8 cellular contexts compared by ENCODE assay signal in genomic region chr19:14200147-14200841, GRCh38. TPM values are rescaled to one million over a fixed set of nuclear protein-coding genes. Genes with fewer than 3 reads are reported as not detected.
DNase-seq lines count a peak whose midpoint lies in the region; ATAC-seq and TF ChIP-seq lines count a peak whose summit lies in the region.
"Not testable (repeated sequence)": the region's sequence is repeated elsewhere in the genome, so short reads cannot be mapped to it uniquely, and the experiment has no call there.

No MANE protein-coding gene starts in this region.

- H3K27ac Mint-ChIP-seq in Calu3 (ENCODE audit: unreplicated experiment); activated CD4-positive, alpha-beta memory T cell treated with anti-CD3 and anti-CD28 coated beads for 36 hours: not testable (repeated sequence)
- H3K27ac Mint-ChIP-seq in brain = peak overlapping the region in 2 of 5 experiments; percentile 60 to 64

- 83 to 85% methylated on average over 24 of the region's 24 CpGs for WGBS in heart right ventricle, 2 donors
- no CpG with 5 or more reads among the region's 24 CpGs for WGBS in neuronal stem cell (ENCODE audit: extremely low coverage in 2 of 2, insufficient read length in 2 of 2, insufficient replicate concordance in 1 of 2), 2 donors

- H3K36me3 Mint-ChIP-seq in Calu3 (ENCODE audit: insufficient read depth, unreplicated experiment) (peaks cover 16% of the 10 kb centered on the region), brain (peaks cover 37% of the 10 kb centered on the region)
- H3K36me3 Mint-ChIP-seq in activated CD4-positive, alpha-beta memory T cell treated with anti-CD3 and anti-CD28 coated beads for 36 hours = not testable (repeated sequence)

- in situ Hi-C loops in Panc1 (cut with HindIII; ENCODE audit: low pct_unique_long_range_greater_than_20kb, low sequenced_read_pairs) = not testable (repeated sequence)

- not testable (repeated sequence) for H3K27ac ChIP-seq in Panc1 (ENCODE audit: low read length); heart right ventricle; neuronal stem cell (replicated peaks; ENCODE audit: low read length)

- H3K9me3 Mint-ChIP-seq in Calu3 (ENCODE audit: low read depth, unreplicated experiment); activated CD4-positive, alpha-beta memory T cell treated with anti-CD3 and anti-CD28 coated beads for 36 hours; brain: not testable (repeated sequence)

- not testable (repeated sequence) for H2AK5ac ChIP-seq in neuronal stem cell (ENCODE audit: low read depth, low read length)

- H2BK5ac ChIP-seq in neuronal stem cell (ENCODE audit: low read length) = not testable (repeated sequence)

- H3K14ac ChIP-seq in neuronal stem cell (ENCODE audit: low read length) = not testable (repeated sequence)

- H2BK12ac ChIP-seq in neuronal stem cell (ENCODE audit: low read length) = not testable (repeated sequence)

- not testable (repeated sequence) for H3K9ac ChIP-seq in neuronal stem cell (ENCODE audit: low read depth, low read length, poor library complexity)

- H2BK120ac ChIP-seq in neuronal stem cell (ENCODE audit: low read depth, low read length) = not testable (repeated sequence)

- H3K18ac ChIP-seq in neuronal stem cell (ENCODE audit: low read length) = peak overlapping the region; percentile 38

- H3K4me3 Mint-ChIP-seq in Calu3 (ENCODE audit: low read depth, unreplicated experiment); activated CD4-positive, alpha-beta memory T cell treated with anti-CD3 and anti-CD28 coated beads for 36 hours: not testable (repeated sequence)
- H3K4me3 Mint-ChIP-seq in brain = peak overlapping the region in 1 of 5 experiments; percentile 50

- ATAC-seq in Panc1 = peak; percentile 76
- peak in 3 of 8 donors; percentile 14 to 52 (median 39) for ATAC-seq in heart right ventricle

- TF ChIP-seq CTCF in Calu3 (IDR thresholded peaks at IDR 0.05; ENCODE audit: unreplicated experiment) (peak; percentile 36), Panc1 (IDR thresholded peaks at IDR 0.05) (peak; percentile 81), brain (conservative IDR thresholded peaks at IDR 0.05) (peak; percentile 41 to 64), heart right ventricle (IDR thresholded peaks at IDR 0.05) (peak; percentile 20 to 74 (median 55))

- intact Hi-C loops in Calu3 (cut with micrococcal nuclease; ENCODE audit: unreplicated experiment); Panc1 (cut with micrococcal nuclease; ENCODE audit: unreplicated experiment); activated CD4-positive, alpha-beta memory T cell treated with anti-CD3 and anti-CD28 coated beads for 36 hours (cut with micrococcal nuclease): not testable (repeated sequence)
- intact Hi-C loops in heart right ventricle (cut with DNase I) = loop anchor here in 3 of 10 donors (5.0 to 10.0 kb wide), 4 partner anchors 45 to 205 kb away; no protein-coding TSS in a partner anchor

- H3K23ac ChIP-seq in neuronal stem cell (ENCODE audit: low read depth, low read length, poor library complexity) = not testable (repeated sequence)

- H4K91ac ChIP-seq in neuronal stem cell (ENCODE audit: low read depth, low read length, poor library complexity) = not testable (repeated sequence)

- H4K8ac ChIP-seq in neuronal stem cell (ENCODE audit: low read depth, low read length) = not testable (repeated sequence)

- not testable (repeated sequence) for H3K4me1 ChIP-seq in Panc1 (ENCODE audit: control insufficient read depth, insufficient read depth, low read length); neuronal stem cell (ENCODE audit: control insufficient read depth in 2 of 2, insufficient read depth in 1 of 2, low read depth in 1 of 2, low read length in 2 of 2)
- peaks cover 0 to 22% (median 5%) of the 10 kb centered on the region in 9 donors for H3K4me1 ChIP-seq in heart right ventricle

- not testable (repeated sequence) for H3K27me3 ChIP-seq in Panc1 (ENCODE audit: control insufficient read depth, insufficient read depth, low read length); neuronal stem cell (ENCODE audit: control insufficient read depth in 3 of 3, insufficient read depth in 3 of 3, low read depth in 1 of 3, low read length in 3 of 3)
- H3K27me3 ChIP-seq in heart right ventricle = peaks cover 0 to 11% (median 0%) of the 10 kb centered on the region in 7 donors

- H3K79me1 ChIP-seq in neuronal stem cell (ENCODE audit: low read depth, low read length) = peaks cover 19% of the 10 kb centered on the region

- not testable (repeated sequence) for H3K4me2 ChIP-seq in neuronal stem cell (ENCODE audit: insufficient read depth, low read length, poor library complexity, severe bottlenecking)

- not testable (repeated sequence) for H2AFZ ChIP-seq in neuronal stem cell (ENCODE audit: low read length)

- not testable (repeated sequence) for H3K4ac ChIP-seq in neuronal stem cell (ENCODE audit: low read length)

- BruUV-seq in Calu3 (replicated peaks; lab: Mats Ljungman, UMichigan); Panc1 (replicated peaks; lab: Mats Ljungman, UMichigan): not testable (repeated sequence)

- not testable (repeated sequence) for H3K4me3 ChIP-seq in Panc1 (ENCODE audit: low read depth in 2 of 2, low read length in 2 of 2); heart right ventricle; neuronal stem cell (ENCODE audit: low read length in 2 of 2)

- H2BK15ac ChIP-seq in neuronal stem cell (ENCODE audit: low read length) = not testable (repeated sequence)

- POLR2A ChIA-PET in Panc1 (lab: Charles Lee); activated CD4-positive, alpha-beta memory T cell treated with anti-CD3 and anti-CD28 coated beads for 36 hours (lab: Charles Lee): not testable (repeated sequence)

- CTCF ChIA-PET in Calu3 (lab: Charles Lee) = interaction anchor here (1.0 kb wide), 1 partner anchor 148 kb away, joined by 3 read pairs; no protein-coding TSS in a partner anchor
- CTCF ChIA-PET in Panc1 (lab: Charles Lee) = interaction anchor here (1.0 kb wide), 1 partner anchor 117 kb away, joined by 3 read pairs; no protein-coding TSS in a partner anchor
- CTCF ChIA-PET in activated CD4-positive, alpha-beta memory T cell treated with anti-CD3 and anti-CD28 coated beads for 36 hours (lab: Charles Lee) = interaction anchor here (0.7 to 7.1 kb wide), 19 partner anchors 10 to 280 kb away, joined by 3 to 91 read pairs (median 5); partner anchors contain the start of gene ASF1B

- H3K9me3 ChIP-seq in Panc1 (ENCODE audit: control insufficient read depth, insufficient read depth, low read depth, low read length); heart right ventricle; neuronal stem cell (replicated peaks in 1 of 2; ENCODE audit: control insufficient read depth in 2 of 2, insufficient read depth in 1 of 2, low read depth in 1 of 2, low read length in 2 of 2): not testable (repeated sequence)

- DNase-seq in Calu3 (peak; percentile 36), HT1080 (ENCODE audit: low read depth) (peak; percentile 34), heart right ventricle (peak in 1 of 2 donors; percentile 38)
- not testable (repeated sequence) for DNase-seq in Panc1 (ENCODE audit: low read depth, low spot score); neuronal stem cell (ENCODE audit: low spot score)
- peak; percentile 74 for DNase-seq in activated CD4-positive, alpha-beta memory T cell treated with anti-CD3 and anti-CD28 coated beads for 36 hours
- peak in 4 of 6 experiments; percentile 34 to 50 (median 42) for DNase-seq in stimulated activated naive CD4-positive, alpha-beta T cell (lab: John Stamatoyannopoulos, UW)

- H3K4me1 Mint-ChIP-seq in Calu3 (ENCODE audit: low read depth, unreplicated experiment) = peaks cover 19% of the 10 kb centered on the region
- H3K4me1 Mint-ChIP-seq in activated CD4-positive, alpha-beta memory T cell treated with anti-CD3 and anti-CD28 coated beads for 36 hours (ENCODE audit: low read depth) = peaks cover 31% of the 10 kb centered on the region
- H3K4me1 Mint-ChIP-seq in brain = peaks cover 54% of the 10 kb centered on the region

- peaks cover 16% of the 10 kb centered on the region for H3K27me3 Mint-ChIP-seq in Calu3 (ENCODE audit: unreplicated experiment)
- not testable (repeated sequence) for H3K27me3 Mint-ChIP-seq in activated CD4-positive, alpha-beta memory T cell treated with anti-CD3 and anti-CD28 coated beads for 36 hours; brain

- H3K36me3 ChIP-seq in Panc1 (ENCODE audit: control insufficient read depth, insufficient read depth, low read length); heart right ventricle; neuronal stem cell (replicated peaks in 1 of 2; ENCODE audit: control insufficient read depth in 2 of 2, insufficient read depth in 2 of 2, low read length in 2 of 2): not testable (repeated sequence)

RNA-seq across cellular contexts. Expression of gene ADGRL1, which starts 5.7 kb away (rescaled TPM):
- 24.8 and 26.5 TPM in 2 replicates for total RNA-seq in Calu3 (2022)
- 8.7 and 17.4 TPM in 2 replicates for total RNA-seq in HT1080 (2014; rRNA removed; shearing (Covaris generic))
- 7.9 and 10.8 TPM in 2 replicates for polyA plus RNA-seq in HT1080 (2015; cell fraction: cytosol; rRNA removed)
- 10.7 and 13.9 TPM in 2 replicates for polyA plus RNA-seq in HT1080 (2015; cell fraction: nucleus; rRNA removed)
- 37.7 TPM for total RNA-seq in Panc1 (2021; ENCODE audit: unreplicated experiment)
- 36.2 TPM for polyA plus RNA-seq in Panc1 (2012; ENCODE audit: insufficient read length)
- total RNA-seq in activated CD4-positive, alpha-beta memory T cell treated with anti-CD3 and anti-CD28 coated beads for 36 hours = 10 to 100 TPM in 1 of 2 experiments, 1 to 10 TPM in 1; 8.4 to 10.9 TPM
- polyA plus RNA-seq in brain (ENCODE audit: insufficient read depth, low read depth, low replicate concordance) = 78.5 TPM
- 10 to 100 TPM in 9 of 10 donors, 1 to 10 TPM in 1; 9.0 to 31.9 (median 13.1) TPM for total RNA-seq in heart right ventricle
- polyA plus RNA-seq in heart right ventricle = 10 to 100 TPM in 1 of 2 donors, 1 to 10 TPM in 1; 5.1 to 12.5 TPM
- polyA plus RNA-seq in neuronal stem cell (2013, experiment 1 of 2) = 41.4 TPM
- 42.1 TPM for polyA plus RNA-seq in neuronal stem cell (2013, experiment 2 of 2)
